12 cellular contexts compared by ENCODE assay signal in the genomic region with DNA sequence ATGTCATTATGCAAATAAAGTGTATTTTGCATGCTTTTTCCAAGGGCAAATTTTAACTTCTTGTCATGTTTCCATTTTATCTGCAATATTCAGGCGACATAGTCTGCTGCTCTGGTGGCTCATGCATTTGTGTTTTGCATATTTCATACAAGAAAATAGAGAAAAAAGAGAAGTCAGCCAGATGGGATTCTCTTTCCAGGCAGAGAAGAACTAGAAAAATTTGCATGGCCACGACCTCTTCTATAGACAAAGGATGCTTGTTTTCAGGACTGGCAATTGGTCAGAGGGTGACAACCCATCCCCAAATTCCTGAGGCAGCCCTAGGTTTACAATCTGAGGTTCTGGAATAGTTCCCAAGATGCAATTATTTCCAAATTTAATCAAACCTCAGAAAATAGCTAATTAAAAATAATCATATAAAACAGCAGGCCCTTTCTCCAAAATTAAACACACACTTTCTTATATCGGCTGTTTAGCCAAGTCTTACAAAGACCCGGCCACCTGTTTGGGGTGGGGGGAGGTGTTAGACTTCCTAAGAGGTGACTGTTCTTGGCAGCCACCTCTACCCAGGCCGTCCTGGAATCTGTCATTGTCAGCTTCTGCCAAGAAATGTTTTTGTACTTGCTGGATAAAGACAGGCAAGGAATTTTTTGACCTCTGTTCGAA. TPM values are rescaled to one million over a fixed set of nuclear protein-coding genes. Genes with fewer than 3 reads are reported as not detected.
DNase-seq lines count a peak whose midpoint lies in the region; ATAC-seq, FAIRE-seq and TF ChIP-seq lines count a peak whose summit lies in the region.
"Had no signal": no experiment of that assay in that cellular context is flagged by ENCODE, and none has a peak within 500 bp of the region (broad histone marks: within the 10 kb centered on the region; RNA-seq: fewer than 3 reads in every experiment).

No MANE protein-coding gene starts in this region.

- in situ Hi-C loops in GM23248 (cut with MboI), result no loop called here

- H3K9me2 ChIP-seq in GM23248 (ENCODE audit: insufficient read depth), result no peaks in the 10 kb centered on the region
- no peaks in the 10 kb centered on the region for H3K9me2 ChIP-seq in PC-9 (ENCODE audit: insufficient read depth)

- TF ChIP-seq POLR2A in GM12892 (IDR thresholded peaks at IDR 0.05; ENCODE audit: low read depth, low read length), result no peak
- TF ChIP-seq POLR2A in gastroesophageal sphincter (IDR thresholded peaks at IDR 0.05), result no peak

- H4K20me1 ChIP-seq in GM23248 (ENCODE audit: insufficient read depth) (no peaks in the 10 kb centered on the region), PC-9 (ENCODE audit: insufficient read depth) (no peaks in the 10 kb centered on the region)

- H3K4me3 ChIP-seq in GM23248 (no peak overlapping the region), PC-9 (no peak overlapping the region), gastroesophageal sphincter (no peak overlapping the region)
- H3K4me3 ChIP-seq: SJCRH30, stomach had no signal

- no peaks in the 10 kb centered on the region for H3K27me3 ChIP-seq in GM23248 (replicated peaks; ENCODE audit: insufficient read depth)
- H3K27me3 ChIP-seq in PC-9 (ENCODE audit: insufficient read depth, low read depth), result no peaks in the 10 kb centered on the region
- H3K27me3 ChIP-seq in gastroesophageal sphincter, result no peaks in the 10 kb centered on the region
- H3K27me3 ChIP-seq: SJCRH30, stomach had no signal

- H3K36me3 ChIP-seq in GM23248 (ENCODE audit: low read depth), result no peaks in the 10 kb centered on the region
- no peaks in the 10 kb centered on the region for H3K36me3 ChIP-seq in PC-9 (ENCODE audit: low read depth)
- H3K36me3 ChIP-seq in gastroesophageal sphincter, result no peaks in the 10 kb centered on the region
- H3K36me3 ChIP-seq: SJCRH30, stomach had no signal

- WGBS in GM23248 (ENCODE audit: low coverage in 1 of 2, low lambda C conversion rate in 2 of 2, missing lambda C conversion rate in 2 of 2), 2 experiments, result 24 to 33% methylated on average over 6 of the region's 6 CpGs
- WGBS in gastroesophageal sphincter (ENCODE audit: low coverage in 1 of 2), 2 donors, result 2 to 8% methylated on average over 6 of the region's 6 CpGs

- peak; percentile 72 for FAIRE-seq in GM12892 (lab: Jason Lieb, UNC)

- 0 out of 2 replicates have a peak, but pooled peaks cover 7% of the 10 kb centered on the region for H3K4me1 ChIP-seq in GM23248 (ENCODE audit: insufficient read depth)
- H3K4me1 ChIP-seq in PC-9 (replicated peaks; ENCODE audit: insufficient read depth), result peaks cover 39% of the 10 kb centered on the region
- peaks cover 4 to 19% (median 11%) of the 10 kb centered on the region in 3 donors for H3K4me1 ChIP-seq in gastroesophageal sphincter

- ATAC-seq in left lobe of liver (peak; percentile 50), gastroesophageal sphincter (no peak)
- ATAC-seq: activated T-cell treated with anti-CD3 and anti-CD28 coated beads, Interleukin-2, amount 50 U/mL, for 4 hours had no signal

- H3K9ac ChIP-seq in GM23248, result no peak overlapping the region

- intact Hi-C loops in PC-9 (cut with micrococcal nuclease; ENCODE audit: unreplicated experiment), result loop anchor here (5.0 kb wide), 1 partner anchor 41 kb away; no protein-coding TSS in a partner anchor

- no peak for DNase-seq in GM12892 (ENCODE audit: insufficient read length)
- peak; percentile 29 for DNase-seq in GM23248
- peak; percentile 44 to 61 for DNase-seq in PC-9
- no peak for DNase-seq in left lobe of liver (ENCODE audit: low spot score)
- no peak for DNase-seq in AG20443 (ENCODE audit: low spot score)
- no peak for DNase-seq in NCI-H510A (lab: John Stamatoyannopoulos, UW)
- DNase-seq: activated T-cell treated with anti-CD3 and anti-CD28 coated beads, Interleukin-2, amount 50 U/mL, for 4 hours; effector memory CD8-positive, alpha-beta T cell; MM.1S; stomach had no signal

- peak overlapping the region; percentile 36; the same call in 1 of the 2 replicates for H2AFZ ChIP-seq in GM23248
- no peak overlapping the region for H2AFZ ChIP-seq in PC-9

- no TSS peak for BruUV-seq in PC-9 (replicated peaks; lab: Mats Ljungman, UMichigan)

- no peaks in the 10 kb centered on the region for H3K9me3 ChIP-seq in GM23248 (ENCODE audit: low read depth)
- no peaks in the 10 kb centered on the region for H3K9me3 ChIP-seq in PC-9 (ENCODE audit: insufficient read depth, low read depth)
- no peaks in the 10 kb centered on the region for H3K9me3 ChIP-seq in gastroesophageal sphincter
- H3K9me3 ChIP-seq: SJCRH30, stomach had no signal

- H3K27ac ChIP-seq in GM23248 (no peak overlapping the region), PC-9 (no peak overlapping the region), gastroesophageal sphincter (peak overlapping the region in 1 of 4 donors; percentile 1)
- H3K27ac ChIP-seq: SJCRH30, stomach had no signal

- no peak for TF ChIP-seq EP300 in gastroesophageal sphincter (IDR thresholded peaks at IDR 0.05)

- TF ChIP-seq CTCF in PC-9 (conservative IDR thresholded peaks at IDR 0.05) (no peak), gastroesophageal sphincter (IDR thresholded peaks at IDR 0.05) (no peak)

- POLR2A ChIA-PET in PC-9 (lab: Charles Lee; ENCODE audit: unreplicated experiment), result interaction anchor here (0.8 kb wide), 1 partner anchor 390 kb away, joined by 11 read pairs; the partner anchor contains the start of gene SRSF7

- H3K4me2 ChIP-seq in GM23248 (ENCODE audit: unreplicated experiment) (no peak overlapping the region), PC-9 (peak overlapping the region; percentile 37)

- H3K79me2 ChIP-seq in GM23248 (ENCODE audit: insufficient read depth) (no peaks in the 10 kb centered on the region), PC-9 (ENCODE audit: low read depth) (no peaks in the 10 kb centered on the region)

- H3F3A ChIP-seq in GM23248 (ENCODE audit: insufficient read depth) (no peaks in the 10 kb centered on the region), PC-9 (ENCODE audit: insufficient read depth, low read depth) (no peaks in the 10 kb centered on the region)

- CTCF ChIA-PET in PC-9 (lab: Charles Lee), result no interaction called here

RNA-seq across cellular contexts. Expression of gene SOS1, which starts 20.6 kb away (rescaled TPM):
- polyA plus RNA-seq in GM12892 (2012; ENCODE audit: missing spikeins), result 10.5 TPM
- total RNA-seq in GM23248 (2014; rRNA removed; shearing (Covaris generic)), result 8.6 and 22.0 TPM in 2 replicates
- 3.8 and 5.0 TPM in 2 replicates for polyA plus RNA-seq in GM23248 (2016; fragmentation: Nextera tagmentation; extraction: Ambion mirVana)
- total RNA-seq in PC-9 (2021) (19.2 and 34.7 TPM in 2 replicates), left lobe of liver (14.1 TPM), gastroesophageal sphincter (10 to 100 TPM; 48.6 to 64.2 (median 58.6) TPM)

Comparison
In these comparisons a context has a peak if more than half of its experiments do, and no peak if none do; other contexts are left out.
1. DNase-seq: peak in GM23248 (single experiment) and PC-9 (2 of 2); none in GM12892 (single experiment), left lobe of liver (single experiment), AG20443 (single experiment) and NCI-H510A (single experiment).